12 cellular contexts compared by ENCODE assay signal in genomic region chr3:4852780-4853748, GRCh38.
DNase-seq lines count a peak whose midpoint lies in the region; ATAC-seq, FAIRE-seq and TF ChIP-seq lines count a peak whose summit lies in the region.
"Had no signal": no experiment of that assay in that cellular context is flagged by ENCODE, and none has a peak within 500 bp of the region (broad histone marks: within the 10 kb centered on the region; RNA-seq: fewer than 3 reads in every experiment).

No MANE protein-coding gene starts in this region.

- in situ Hi-C loops in mammary epithelial cell (cut with MboI; ENCODE audit: low sequenced_read_pairs in 2 of 2), result no loop called here

- dilution Hi-C loops in mammary epithelial cell (cut with HindIII; ENCODE audit: low sequenced_read_pairs), result loop anchor here (5.0 kb wide), 1 partner anchor 49 kb away; no protein-coding TSS in a partner anchor

- no TSS peak for BruUV-seq in mammary epithelial cell (replicated peaks; lab: Mats Ljungman, UMichigan)

- H3K36me3 ChIP-seq in mammary epithelial cell (ENCODE audit: insufficient read depth, low read length) (no peaks in the 10 kb centered on the region), breast epithelium (no peaks in the 10 kb centered on the region)
- H3K36me3 ChIP-seq: BE2C, HAP-1 had no signal

- 64% methylated on average over 5 of the region's 5 CpGs for WGBS in mammary epithelial cell (ENCODE audit: low coverage, missing lambda C conversion rate)

- H3K4me1 ChIP-seq in mammary epithelial cell (ENCODE audit: insufficient read depth, low read length) (peaks cover 11% of the 10 kb centered on the region), breast epithelium (no peaks in the 10 kb centered on the region)
- H3K4me1 ChIP-seq: BE2C had no signal

- peak overlapping the region; percentile 41 for H3K4me3 Mint-ChIP-seq in activated CD8-positive, alpha-beta T cell treated with anti-CD3 and anti-CD28 coated beads for 36 hours

- POLR2A ChIA-PET in activated CD8-positive, alpha-beta T cell treated with anti-CD3 and anti-CD28 coated beads for 36 hours (lab: Charles Lee), result interaction anchor here (1.0 to 10.5 kb wide), 5 partner anchors 18 to 127 kb away, joined by 3 to 222 read pairs (median 4); partner anchors contain the start of gene BHLHE40

- no peak for TF ChIP-seq POLR2A in breast epithelium (IDR thresholded peaks at IDR 0.05)

- no peak overlapping the region for H3K4me2 ChIP-seq in mammary epithelial cell (ENCODE audit: insufficient read depth, low read depth, low read length)

- H3K9me3 ChIP-seq in mammary epithelial cell (replicated peaks; ENCODE audit: insufficient read depth, low read length) (no peaks in the 10 kb centered on the region), breast epithelium (no peaks in the 10 kb centered on the region)
- H3K9me3 ChIP-seq: BE2C, HAP-1 had no signal

- no peaks in the 10 kb centered on the region for H3K27me3 Mint-ChIP-seq in activated CD8-positive, alpha-beta T cell treated with anti-CD3 and anti-CD28 coated beads for 36 hours

- CTCF ChIA-PET in mammary epithelial cell (lab: Charles Lee; ENCODE audit: low non-redundant PET), result no interaction called here
- CTCF ChIA-PET in activated CD8-positive, alpha-beta T cell treated with anti-CD3 and anti-CD28 coated beads for 36 hours (lab: Charles Lee), result interaction anchor here (0.9 to 4.2 kb wide), 11 partner anchors 9 to 204 kb away, joined by 3 to 26 read pairs (median 4); partner anchors contain the start of gene BHLHE40

- FAIRE-seq in urothelium cell line (lab: Jason Lieb, UNC), result no peak
- FAIRE-seq: endometrium had no signal

- H3K27ac ChIP-seq in mammary epithelial cell (ENCODE audit: insufficient read depth, low read depth, low read length) (no peak overlapping the region), breast epithelium (no peak overlapping the region)

- no peak overlapping the region for H3K9ac ChIP-seq in mammary epithelial cell (ENCODE audit: insufficient read depth, low read length)

- H3K4me3 ChIP-seq in mammary epithelial cell (replicated peaks in 1 of 3; ENCODE audit: insufficient read depth in 1 of 3, low read depth in 2 of 3, low read length in 3 of 3) (no peak overlapping the region), breast epithelium (no peak overlapping the region)
- H3K4me3 ChIP-seq: HAP-1 had no signal

- peaks cover 16% of the 10 kb centered on the region for H3K9me3 Mint-ChIP-seq in activated CD8-positive, alpha-beta T cell treated with anti-CD3 and anti-CD28 coated beads for 36 hours

- H3K36me3 Mint-ChIP-seq in activated CD8-positive, alpha-beta T cell treated with anti-CD3 and anti-CD28 coated beads for 36 hours (ENCODE audit: low read depth), result peaks cover 60% of the 10 kb centered on the region

- H3K27ac Mint-ChIP-seq in activated CD8-positive, alpha-beta T cell treated with anti-CD3 and anti-CD28 coated beads for 36 hours, result peak overlapping the region; percentile 99

- ATAC-seq in activated CD8-positive, alpha-beta T cell treated with anti-CD3 and anti-CD28 coated beads for 36 hours, result no peak
- ATAC-seq in GM21447 (IDR thresholded peaks at IDR 0.05; ENCODE audit: unreplicated experiment), result no peak

- peaks cover 83% of the 10 kb centered on the region for H3K4me1 Mint-ChIP-seq in activated CD8-positive, alpha-beta T cell treated with anti-CD3 and anti-CD28 coated beads for 36 hours (ENCODE audit: low read depth)

- no peak for TF ChIP-seq CTCF in mammary epithelial cell (conservative IDR thresholded peaks at IDR 0.05 in 1 of 2, IDR thresholded peaks at IDR 0.05 in 1 of 2; ENCODE audit: extremely low read depth in 1 of 2, insufficient read depth in 1 of 2, low read depth in 1 of 2, low read length in 2 of 2)
- no peak for TF ChIP-seq CTCF in breast epithelium (IDR thresholded peaks at IDR 0.05)
- TF ChIP-seq CTCF in activated CD8-positive, alpha-beta T cell treated with anti-CD3 and anti-CD28 coated beads for 36 hours (IDR thresholded peaks at IDR 0.05), result no peak

- intact Hi-C loops in mammary epithelial cell (cut with micrococcal nuclease), result no loop called here
- intact Hi-C loops in breast epithelium (cut with DNase I; ENCODE audit: low total_unique reads), result no loop called here
- intact Hi-C loops in activated CD8-positive, alpha-beta T cell treated with anti-CD3 and anti-CD28 coated beads for 36 hours (cut with micrococcal nuclease), result loop anchor here (5.0 kb wide), 1 partner anchor 34 kb away; no protein-coding TSS in a partner anchor

- no peak for DNase-seq in mammary epithelial cell
- DNase-seq in breast epithelium (ENCODE audit: low spot score in 2 of 2), result no peak
- DNase-seq in activated CD8-positive, alpha-beta T cell treated with anti-CD3 and anti-CD28 coated beads for 36 hours, result no peak
- peak; percentile 42 for DNase-seq in glomerular visceral epithelial cell (ENCODE audit: extremely low spot score)
- DNase-seq in urothelium cell line (ENCODE audit: low spot score), result peak; percentile 55
- DNase-seq in RKO (ENCODE audit: low spot score), result no peak
- no peak for DNase-seq in NCI-H1436 (lab: John Stamatoyannopoulos, UW)
- DNase-seq: BE2C, MV-4-11 had no signal

- peak overlapping the region; percentile 51 for H2AFZ ChIP-seq in mammary epithelial cell (ENCODE audit: low read depth, low read length)

- no peaks in the 10 kb centered on the region for H4K20me1 ChIP-seq in mammary epithelial cell (ENCODE audit: insufficient read depth, low read length)

- H3K79me2 ChIP-seq in mammary epithelial cell (ENCODE audit: insufficient read depth, low read length), result no peaks in the 10 kb centered on the region

- no peaks in the 10 kb centered on the region for H3K27me3 ChIP-seq in mammary epithelial cell (ENCODE audit: insufficient read depth, low read length)
- no peaks in the 10 kb centered on the region for H3K27me3 ChIP-seq in breast epithelium
- H3K27me3 ChIP-seq: BE2C had no signal

Comparison
In these comparisons a context has a peak if more than half of its experiments do, and no peak if none do; other contexts are left out.
1. DNase-seq: peak in glomerular visceral epithelial cell (single experiment) and urothelium cell line (single experiment); none in mammary epithelial cell (single experiment), breast epithelium (0 of 2), activated CD8-positive, alpha-beta T cell treated with anti-CD3 and anti-CD28 coated beads for 36 hours (single experiment), RKO (single experiment) and NCI-H1436 (single experiment).